In the genomic region with DNA sequence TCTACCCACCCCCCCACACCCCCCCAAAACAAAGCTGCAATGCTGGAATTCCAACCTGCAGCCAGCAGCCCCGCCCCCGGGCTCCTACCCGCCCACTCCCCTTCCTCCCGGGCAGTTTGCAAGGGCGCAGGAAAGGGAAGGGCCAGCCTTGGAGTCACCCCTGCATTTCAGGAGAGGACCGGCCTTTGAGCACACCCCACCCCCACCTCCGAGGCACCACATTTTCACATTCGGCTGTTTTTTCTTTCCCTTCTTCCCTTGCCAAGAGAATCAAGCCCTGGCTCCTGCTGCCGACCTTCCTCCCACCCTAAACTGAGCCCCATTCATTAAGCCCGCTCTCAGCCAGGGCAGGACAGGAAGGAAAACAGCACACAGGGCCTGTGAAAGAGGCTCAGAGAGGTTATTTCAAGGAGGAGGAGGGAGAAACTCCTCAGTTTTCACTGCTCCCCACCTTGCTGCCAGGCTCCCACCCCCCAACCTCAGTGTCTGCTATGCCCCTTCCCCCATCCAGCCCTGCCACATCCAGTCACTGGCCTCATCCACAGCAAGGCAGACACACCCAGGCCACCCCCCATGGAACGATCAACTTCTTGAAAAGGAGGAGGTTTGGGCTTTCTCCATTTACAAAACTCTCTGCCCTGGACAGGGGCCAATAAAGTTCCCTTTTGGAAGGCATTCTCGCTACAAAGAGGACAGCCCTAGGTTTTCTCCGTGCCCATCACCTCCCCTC, we compare ENCODE assay signal across 8 cellular contexts. TPM values are rescaled to one million over a fixed set of nuclear protein-coding genes. Genes with fewer than 3 reads are reported as not detected.
DNase-seq lines count a peak whose midpoint lies in the region; ATAC-seq and TF ChIP-seq lines count a peak whose summit lies in the region.

No MANE protein-coding gene starts in this region.

- peak overlapping the region; percentile 94 to 96 (median 94) for H3K27ac Mint-ChIP-seq in IgD-negative memory B cell

- peak overlapping the region; percentile 69 for H3K27ac ChIP-seq in stomach smooth muscle (ENCODE audit: low read length)

- H3K4me3 ChIP-seq in astrocyte of the spinal cord (ENCODE audit: low read depth, low read length) (no peak overlapping the region), kidney epithelial cell (ENCODE audit: low read depth, low read length) (peak overlapping the region; percentile 19), stomach smooth muscle (ENCODE audit: low read length in 2 of 2) (peak overlapping the region; percentile 42 to 66)

- H3K36me3 Mint-ChIP-seq in IgD-negative memory B cell = no peaks in the 10 kb centered on the region

- peaks cover 91% of the 10 kb centered on the region for H3K4me1 ChIP-seq in stomach smooth muscle (ENCODE audit: control insufficient read depth, insufficient read depth, low read length)

- TF ChIP-seq CTCF in astrocyte of the spinal cord (IDR thresholded peaks at IDR 0.05; ENCODE audit: low read depth, low read length) (no peak), kidney epithelial cell (IDR thresholded peaks at IDR 0.05; ENCODE audit: insufficient read depth, low read length, poor library complexity, severe bottlenecking) (no peak)

- H3K27me3 ChIP-seq in kidney epithelial cell (ENCODE audit: control insufficient read depth, insufficient read depth, low read length) (no peaks in the 10 kb centered on the region), stomach smooth muscle (ENCODE audit: control insufficient read depth in 1 of 2, insufficient read depth in 2 of 2, low read length in 2 of 2) (no peaks in the 10 kb centered on the region)

- no peaks in the 10 kb centered on the region for H3K9me3 Mint-ChIP-seq in IgD-negative memory B cell

- peak overlapping the region in 3 of 4 donors; percentile 63 to 88 (median 79) for H3K4me3 Mint-ChIP-seq in IgD-negative memory B cell

- no peaks in the 10 kb centered on the region for H3K27me3 Mint-ChIP-seq in IgD-negative memory B cell

- peak; percentile 48 for DNase-seq in astrocyte of the spinal cord (ENCODE audit: low read depth, low spot score)
- no peak for DNase-seq in kidney epithelial cell (ENCODE audit: low read depth)
- DNase-seq in 8988T = no peak
- DNase-seq in effector CD8-positive, alpha-beta T cell (lab: John Stamatoyannopoulos, UW) = no peak

- ATAC-seq in GM19023 (IDR thresholded peaks at IDR 0.05; ENCODE audit: unreplicated experiment) = no peak
- ATAC-seq in HG02885 (IDR thresholded peaks at IDR 0.05; ENCODE audit: poor library complexity, unreplicated experiment) = no peak

- H3K4me1 Mint-ChIP-seq in IgD-negative memory B cell = peaks cover 38 to 50% (median 47%) of the 10 kb centered on the region in 3 donors

- no peaks in the 10 kb centered on the region for H3K9me3 ChIP-seq in stomach smooth muscle (ENCODE audit: control insufficient read depth in 2 of 2, low read length in 2 of 2)

- peaks cover 7% of the 10 kb centered on the region for H3K36me3 ChIP-seq in kidney epithelial cell (ENCODE audit: control insufficient read depth, insufficient read depth, low read length)
- H3K36me3 ChIP-seq in stomach smooth muscle (ENCODE audit: control insufficient read depth in 2 of 2, insufficient read depth in 2 of 2, low read length in 2 of 2) = peaks cover 4 to 10% of the 10 kb centered on the region in 2 donors

- in situ Hi-C loops in astrocyte of the spinal cord (cut with HindIII; ENCODE audit: low sequenced_read_pairs) = no loop called here

- H3K9ac ChIP-seq in stomach smooth muscle (ENCODE audit: low read length in 2 of 2) = peak overlapping the region; percentile 13 to 56

RNA-seq across cellular contexts. Expression of gene SMAD7, which starts 11.2 kb away (rescaled TPM):
- polyA plus RNA-seq in IgD-negative memory B cell = 0.48 TPM
- 54.3 and 68.1 TPM in 2 replicates for total RNA-seq in kidney epithelial cell
